31 cellular contexts compared by ENCODE assay signal in genomic region chr7:66905243-66905642, GRCh38. TPM values are rescaled to one million over a fixed set of nuclear protein-coding genes. Genes with fewer than 3 reads are reported as not detected.
DNase-seq lines count a peak whose midpoint lies in the region; ATAC-seq, FAIRE-seq and TF ChIP-seq lines count a peak whose summit lies in the region.
"Had no signal": no experiment of that assay in that cellular context is flagged by ENCODE, and none has a peak within 500 bp of the region (broad histone marks: within the 10 kb centered on the region; RNA-seq: fewer than 3 reads in every experiment).

No MANE protein-coding gene starts in this region.

- H2BK5ac ChIP-seq in IMR-90 (ENCODE audit: low read depth, low read length, poor library complexity, severe bottlenecking): no peak overlapping the region
- H2BK5ac ChIP-seq in H1 (ENCODE audit: low read depth, low read length): no peak overlapping the region

- H3F3A ChIP-seq in MM.1S (ENCODE audit: insufficient read depth, low read length): no peaks in the 10 kb centered on the region

- in situ Hi-C loops in IMR-90 (cut with MboI; ENCODE audit: low sequenced_read_pairs): no loop called here

- no peak overlapping the region for H3K14ac ChIP-seq in IMR-90 (replicated peaks; ENCODE audit: low read depth, low read length)
- no peak overlapping the region for H3K14ac ChIP-seq in H1 (ENCODE audit: insufficient read length)

- H4K20me1 ChIP-seq in IMR-90 (ENCODE audit: insufficient read depth, low read length): no peaks in the 10 kb centered on the region
- H4K20me1 ChIP-seq in H1 (replicated peaks in 1 of 2; ENCODE audit: control insufficient read depth in 1 of 2, insufficient read depth in 2 of 2, low read length in 2 of 2): peaks cover 0 to 2% of the 10 kb centered on the region in 2 experiments
- H4K20me1 ChIP-seq in MM.1S (ENCODE audit: insufficient read depth, low read length): no peaks in the 10 kb centered on the region

- CTCF ChIA-PET in IMR-90 (lab: Yijun Ruan, JAX) (no interaction called here), H1 (lab: Charles Lee; ENCODE audit: partially characterized antibody) (interaction anchor here (0.6 to 5.7 kb wide), 30 partner anchors 9 to 348 kb away, joined by 3 to 55 read pairs (median 4); partner anchors contain the start of gene TMEM248)

- peak overlapping the region; percentile 54 for H3K27ac Mint-ChIP-seq in activated T-cell treated with anti-CD3 and anti-CD28 coated beads, Interleukin-2, amount 50 U/mL, for 72 hours
- H3K27ac Mint-ChIP-seq in stimulated activated memory B cell treated with anti-CD40 and anti-IgM and Interleukin-4, amounts not matched to agents 10 μg/mL and 1 μg/mL and 100 μg/mL, for 72 hours: peak overlapping the region; percentile 12
- H3K27ac Mint-ChIP-seq: IgD-negative memory B cell had no signal

- no peak overlapping the region for H3K4me3 ChIP-seq in IMR-90 (ENCODE audit: insufficient read depth, low read depth, low read length)
- H3K4me3 ChIP-seq in H1 (ENCODE audit: extremely low read depth in 1 of 4, insufficient read depth in 2 of 4, low read depth in 3 of 4, low read length in 4 of 4): no peak overlapping the region
- no peak overlapping the region for H3K4me3 ChIP-seq in MM.1S (ENCODE audit: low read length)
- H3K4me3 ChIP-seq: A549, heart left ventricle, lung, mucosa of descending colon, prostate gland, thoracic aorta, vagina had no signal

- intact Hi-C loops in IMR-90 (cut with micrococcal nuclease): no loop called here

- H3K4me3 Mint-ChIP-seq in activated T-cell treated with anti-CD3 and anti-CD28 coated beads, Interleukin-2, amount 50 U/mL, for 72 hours: no peak overlapping the region
- H3K4me3 Mint-ChIP-seq in stimulated activated memory B cell treated with anti-CD40 and anti-IgM and Interleukin-4, amounts not matched to agents 10 μg/mL and 1 μg/mL and 100 μg/mL, for 72 hours: no peak overlapping the region
- H3K4me3 Mint-ChIP-seq: IgD-negative memory B cell; stimulated activated naive CD8-positive, alpha-beta T cell treated with anti-CD3 and anti-CD28 coated beads, Interleukin-15, Interleukin-2, amounts not matched to agents 100 ng/mL and 50 ng/mL, for 24 hours had no signal

- H2AK5ac ChIP-seq in IMR-90 (ENCODE audit: low read depth, low read length) (no peak overlapping the region), H1 (ENCODE audit: low read depth, low read length) (no peak overlapping the region)

- H3K9ac ChIP-seq in IMR-90 (ENCODE audit: low read depth, low read length) (no peak overlapping the region), H1 (replicated peaks in 1 of 4; ENCODE audit: extremely low read depth in 1 of 4, low read depth in 3 of 4, low read length in 3 of 4) (no peak overlapping the region), MM.1S (ENCODE audit: low read length) (no peak overlapping the region)

- H2BK12ac ChIP-seq in H1 (ENCODE audit: low read depth, low read length): no peak overlapping the region

- no peaks in the 10 kb centered on the region for H3K9me3 ChIP-seq in IMR-90 (ENCODE audit: control insufficient read depth, insufficient read depth, low read length)
- H3K9me3 ChIP-seq in H1 (ENCODE audit: insufficient read depth in 2 of 2, low read depth in 1 of 2, low read length in 1 of 2): no peaks in the 10 kb centered on the region
- no peaks in the 10 kb centered on the region for H3K9me3 ChIP-seq in MM.1S (replicated peaks; ENCODE audit: insufficient read depth, low read length)
- H3K9me3 ChIP-seq: A549, heart left ventricle, mucosa of descending colon, neutrophil, prostate gland, thoracic aorta, vagina had no signal

- BruUV-seq in IMR-90 (replicated peaks; lab: Mats Ljungman, UMichigan): no TSS peak

- H3K9me1 ChIP-seq in IMR-90 (ENCODE audit: insufficient read depth, low read length): no peaks in the 10 kb centered on the region

- H2AK9ac ChIP-seq in IMR-90 (replicated peaks; ENCODE audit: low read depth, low read length, poor library complexity): no peak overlapping the region

- H3K4ac ChIP-seq in IMR-90 (ENCODE audit: low read depth, low read length) (no peak overlapping the region), H1 (replicated peaks; ENCODE audit: insufficient read length, low read depth, low read length) (no peak overlapping the region)

- H3K56ac ChIP-seq in IMR-90 (ENCODE audit: extremely low read depth, insufficient read depth, low read length): no peak overlapping the region
- no peak overlapping the region for H3K56ac ChIP-seq in H1 (replicated peaks; ENCODE audit: insufficient read length, low read depth, low read length)

- TF ChIP-seq CTCF in IMR-90 (conservative IDR thresholded peaks at IDR 0.05; ENCODE audit: low read depth, low read length) (no peak), H1 (IDR thresholded peaks at IDR 0.05; ENCODE audit: control extremely low read depth in 1 of 3, insufficient read depth in 1 of 3, low read depth in 1 of 3, low read length in 3 of 3) (no peak), MM.1S (IDR thresholded peaks at IDR 0.05; ENCODE audit: low read length) (no peak)

- H3K23ac ChIP-seq in IMR-90 (ENCODE audit: low read depth, low read length) (no peak overlapping the region), H1 (ENCODE audit: insufficient read length) (no peak overlapping the region)

- no peaks in the 10 kb centered on the region for H3K4me1 ChIP-seq in IMR-90 (ENCODE audit: control insufficient read depth, insufficient read depth, low read length)
- no peaks in the 10 kb centered on the region for H3K4me1 ChIP-seq in H1 (replicated peaks in 1 of 4; ENCODE audit: control insufficient read depth in 3 of 4, insufficient read depth in 4 of 4, low read length in 3 of 4)
- no peaks in the 10 kb centered on the region for H3K4me1 ChIP-seq in MM.1S (ENCODE audit: low read length)
- H3K4me1 ChIP-seq: A549, heart left ventricle, prostate gland, vagina had no signal

- TF ChIP-seq EP300 in H1 (IDR thresholded peaks at IDR 0.05; ENCODE audit: borderline replicate concordance in 1 of 2, low read depth in 2 of 2, low read length in 2 of 2): no peak

- DNase-seq in activated T-cell treated with anti-CD3 and anti-CD28 coated beads, Interleukin-2, amount 50 U/mL, for 72 hours: no peak
- DNase-seq in activated T-cell treated with anti-CD3 and anti-CD28 coated beads for 4 hours (no peak), IMR-90 (no peak), H1 (ENCODE audit: low read depth in 1 of 2, low spot score in 2 of 2) (no peak), NCI-H2107 treated with DMSO at 0.1 percent for 48 hours (lab: John Stamatoyannopoulos, UW; ENCODE audit: unreplicated experiment) (no peak), MM.1S (no peak)
- DNase-seq: activated CD4-positive, CD25-positive, alpha-beta regulatory T cell; activated naive CD4-positive, alpha-beta T cell; AML-193; amniotic stem cell; brain microvascular endothelial cell; GOT3; heart left ventricle; mucosa of descending colon; NCI-H1417; NCI-H2029 treated with DMSO at 0.1 percent for 48 hours; NCI-H2227 treated with DMSO at 0.1 percent for 48 hours; NCI-H69; SIG-M5 had no signal

- H2BK15ac ChIP-seq in IMR-90 (ENCODE audit: low read depth, low read length) (no peak overlapping the region), H1 (ENCODE audit: low read length) (no peak overlapping the region)

- no peak for ATAC-seq in activated T-cell treated with anti-CD3 and anti-CD28 coated beads, Interleukin-2, amount 50 U/mL, for 72 hours (replicated peaks in 1 of 2)
- no peak for ATAC-seq in IMR-90 (ENCODE audit: low read depth)
- no peak for ATAC-seq in stimulated activated memory B cell treated with anti-CD40 and anti-IgM and Interleukin-4, amounts not matched to agents 10 μg/mL and 1 μg/mL and 100 μg/mL, for 72 hours
- no peak for ATAC-seq in HG03432 (IDR thresholded peaks at IDR 0.05; ENCODE audit: unreplicated experiment)
- ATAC-seq: heart left ventricle had no signal

- FAIRE-seq in H1 (lab: Jason Lieb, UNC): no peak
- FAIRE-seq: A549, G401.6, RCC 7860 had no signal

- peak overlapping the region; percentile 21 for H2AFZ ChIP-seq in IMR-90 (replicated peaks; ENCODE audit: low read length, poor library complexity)
- H2AFZ ChIP-seq in H1 (ENCODE audit: low read length): no peak overlapping the region
- H2AFZ ChIP-seq in MM.1S (ENCODE audit: low read length): no peak overlapping the region

- H4K91ac ChIP-seq in IMR-90 (ENCODE audit: insufficient read depth, low read depth, low read length) (no peak overlapping the region), H1 (replicated peaks; ENCODE audit: insufficient read length, low read length) (no peak overlapping the region)

- H3K36me3 ChIP-seq in IMR-90 (ENCODE audit: control insufficient read depth, insufficient read depth, low read length) (no peaks in the 10 kb centered on the region), H1 (ENCODE audit: control insufficient read depth in 2 of 4, insufficient read depth in 4 of 4, low read length in 3 of 4) (peaks cover 0 to 8% (median 0%) of the 10 kb centered on the region in 4 experiments; a peak in 2 of 8 replicates), MM.1S (replicated peaks; ENCODE audit: insufficient read depth, low read length) (no peaks in the 10 kb centered on the region)
- H3K36me3 ChIP-seq: brain microvascular endothelial cell, neutrophil, prostate gland, thoracic aorta, vagina had no signal

- WGBS in IMR-90 (ENCODE audit: extremely low coverage in 2 of 2, insufficient read length in 1 of 2), 2 experiments: 68% methylated on average over 5 of the region's 8 CpGs; no CpG with 5 or more reads in 1 of the 2 experiments
- 89% methylated on average over 8 of the region's 8 CpGs; no CpG with 5 or more reads in 1 of the 2 experiments for WGBS in H1 (ENCODE audit: extremely low coverage in 1 of 2, insufficient coverage in 1 of 2, insufficient read length in 1 of 2, insufficient replicate concordance in 2 of 2, low coverage in 1 of 2, low lambda C conversion rate in 2 of 2, missing lambda C conversion rate in 1 of 2), 2 experiments

- H3K23me2 ChIP-seq in H1 (ENCODE audit: low read depth, low read length): no peaks in the 10 kb centered on the region

- H3K79me2 ChIP-seq in H1 (ENCODE audit: control insufficient read depth in 1 of 2, insufficient read depth in 2 of 2, low read length in 2 of 2): no peaks in the 10 kb centered on the region
- no peaks in the 10 kb centered on the region for H3K79me2 ChIP-seq in MM.1S (ENCODE audit: low read length)

- H3K18ac ChIP-seq in IMR-90 (ENCODE audit: low read depth, low read length): no peak overlapping the region
- no peak overlapping the region for H3K18ac ChIP-seq in H1 (ENCODE audit: extremely low read depth, low read length)

- no peak for TF ChIP-seq POLR2A in IMR-90 (IDR thresholded peaks at IDR 0.05; ENCODE audit: low read depth, low read length)
- no peak for TF ChIP-seq POLR2A in H1 (IDR thresholded peaks at IDR 0.05; ENCODE audit: control extremely low read depth in 1 of 2, low read depth in 2 of 2, low read length in 2 of 2)

- no peaks in the 10 kb centered on the region for H3K9me2 ChIP-seq in MM.1S (replicated peaks; ENCODE audit: insufficient read depth, low read length)

- no peaks in the 10 kb centered on the region for H3K9me3 Mint-ChIP-seq in activated T-cell treated with anti-CD3 and anti-CD28 coated beads, Interleukin-2, amount 50 U/mL, for 72 hours
- H3K9me3 Mint-ChIP-seq in stimulated activated memory B cell treated with anti-CD40 and anti-IgM and Interleukin-4, amounts not matched to agents 10 μg/mL and 1 μg/mL and 100 μg/mL, for 72 hours: no peaks in the 10 kb centered on the region
- H3K9me3 Mint-ChIP-seq: IgD-negative memory B cell; stimulated activated naive CD8-positive, alpha-beta T cell treated with anti-CD3 and anti-CD28 coated beads, Interleukin-15, Interleukin-2, amounts not matched to agents 100 ng/mL and 50 ng/mL, for 24 hours had no signal

- no peaks in the 10 kb centered on the region for H3K79me1 ChIP-seq in IMR-90 (ENCODE audit: low read depth in 1 of 2, low read length in 2 of 2)
- no peaks in the 10 kb centered on the region for H3K79me1 ChIP-seq in H1 (ENCODE audit: low read depth, low read length)

- no peaks in the 10 kb centered on the region for H3K27me3 Mint-ChIP-seq in activated T-cell treated with anti-CD3 and anti-CD28 coated beads, Interleukin-2, amount 50 U/mL, for 72 hours (ENCODE audit: low read depth)
- H3K27me3 Mint-ChIP-seq in stimulated activated memory B cell treated with anti-CD40 and anti-IgM and Interleukin-4, amounts not matched to agents 10 μg/mL and 1 μg/mL and 100 μg/mL, for 72 hours: no peaks in the 10 kb centered on the region
- H3K27me3 Mint-ChIP-seq: IgD-negative memory B cell; stimulated activated naive CD8-positive, alpha-beta T cell treated with anti-CD3 and anti-CD28 coated beads, Interleukin-15, Interleukin-2, amounts not matched to agents 100 ng/mL and 50 ng/mL, for 24 hours had no signal

- no peak overlapping the region for H2BK20ac ChIP-seq in IMR-90 (ENCODE audit: low read depth, low read length)
- no peak overlapping the region for H2BK20ac ChIP-seq in H1 (ENCODE audit: low read length)

- H4K5ac ChIP-seq in IMR-90 (ENCODE audit: low read depth, low read length) (no peak overlapping the region), H1 (ENCODE audit: insufficient read length, low read depth, low read length) (no peak overlapping the region)

- dilution Hi-C loops in IMR-90 (cut with HindIII; ENCODE audit: low sequenced_read_pairs, unreplicated experiment): no loop called here

- POLR2A ChIA-PET in IMR-90 (lab: Charles Lee; ENCODE audit: unreplicated experiment): no interaction called here
- POLR2A ChIA-PET in H1 (lab: Charles Lee; ENCODE audit: partially characterized antibody): interaction anchor here (0.6 to 2.4 kb wide), 5 partner anchors 10 to 92 kb away, joined by 3 to 10 read pairs (median 3); no protein-coding TSS in a partner anchor

- H3K27ac ChIP-seq in IMR-90 (ENCODE audit: insufficient read depth, low read length) (no peak overlapping the region), H1 (ENCODE audit: low read depth, low read length) (peak overlapping the region; percentile 5; the same call in 1 of the 2 replicates), MM.1S (ENCODE audit: low read length) (no peak overlapping the region)
- H3K27ac ChIP-seq: A549, brain microvascular endothelial cell, heart left ventricle, neutrophil, prostate gland, thoracic aorta, vagina had no signal

- no peaks in the 10 kb centered on the region for H3K4me1 Mint-ChIP-seq in activated T-cell treated with anti-CD3 and anti-CD28 coated beads, Interleukin-2, amount 50 U/mL, for 72 hours (ENCODE audit: low read depth)
- no peaks in the 10 kb centered on the region for H3K4me1 Mint-ChIP-seq in stimulated activated memory B cell treated with anti-CD40 and anti-IgM and Interleukin-4, amounts not matched to agents 10 μg/mL and 1 μg/mL and 100 μg/mL, for 72 hours

- H3K4me2 ChIP-seq in IMR-90 (ENCODE audit: low read depth, low read length): no peak overlapping the region
- H3K4me2 ChIP-seq in H1 (ENCODE audit: insufficient read depth in 1 of 2, low read depth in 2 of 2, low read length in 2 of 2): no peak overlapping the region
- H3K4me2 ChIP-seq in MM.1S (ENCODE audit: low read depth, low read length): no peak overlapping the region
- H3K4me2 ChIP-seq: A549 had no signal

- H3K36me3 Mint-ChIP-seq in activated T-cell treated with anti-CD3 and anti-CD28 coated beads, Interleukin-2, amount 50 U/mL, for 72 hours (ENCODE audit: insufficient read depth in 2 of 2): peaks cover 0 to 3% of the 10 kb centered on the region in 2 donors
- peaks cover 6% of the 10 kb centered on the region for H3K36me3 Mint-ChIP-seq in stimulated activated memory B cell treated with anti-CD40 and anti-IgM and Interleukin-4, amounts not matched to agents 10 μg/mL and 1 μg/mL and 100 μg/mL, for 72 hours

- no peak overlapping the region for H2BK120ac ChIP-seq in IMR-90 (ENCODE audit: low read depth, low read length)
- no peak overlapping the region for H2BK120ac ChIP-seq in H1 (replicated peaks; ENCODE audit: low read depth, low read length)

- no peaks in the 10 kb centered on the region for H3K27me3 ChIP-seq in IMR-90 (ENCODE audit: control insufficient read depth, insufficient read depth, low read length)
- H3K27me3 ChIP-seq in H1 (replicated peaks in 1 of 4; ENCODE audit: control insufficient read depth in 3 of 4, extremely low read depth in 1 of 4, insufficient read depth in 3 of 4, low read length in 3 of 4): no peaks in the 10 kb centered on the region
- H3K27me3 ChIP-seq in MM.1S (replicated peaks; ENCODE audit: insufficient read depth, low read length): no peaks in the 10 kb centered on the region
- H3K27me3 ChIP-seq: brain microvascular endothelial cell, heart left ventricle, neutrophil, vagina had no signal

- no peak overlapping the region for H4K8ac ChIP-seq in IMR-90 (ENCODE audit: low read depth in 2 of 2, low read length in 2 of 2)
- no peak overlapping the region; the same call in 1 of the 2 replicates for H4K8ac ChIP-seq in H1 (ENCODE audit: extremely low read depth, insufficient read depth, low read length)

- TF ChIP-seq RAD21 in IMR-90 (IDR thresholded peaks at IDR 0.05; ENCODE audit: low read length) (no peak), H1 (IDR thresholded peaks at IDR 0.05 in 1 of 2, conservative IDR thresholded peaks at IDR 0.05 in 1 of 2; ENCODE audit: low read depth in 2 of 2, low read length in 2 of 2) (no peak)

RNA-seq across cellular contexts. Expression of gene TMEM248, which starts 15.8 kb away (rescaled TPM):
- total RNA-seq in activated T-cell treated with anti-CD3 and anti-CD28 coated beads, Interleukin-2, amount 50 U/mL, for 72 hours: 10 to 100 TPM; 71.4 to 83.8 TPM
- 103 and 117 TPM in 2 replicates for total RNA-seq in IMR-90 (2012; rRNA removed)
- polyA plus RNA-seq in IMR-90 (2012; rRNA removed) (175 and 195 TPM in 2 replicates), H1 (2011; rRNA removed) (126 and 150 TPM in 2 replicates)
- 44.3 and 164 TPM in 2 replicates for polyA plus RNA-seq in IMR-90 (2012; cell fraction: cytosol; rRNA removed)
- polyA plus RNA-seq in IMR-90 (2012; cell fraction: nucleus; rRNA removed; ENCODE audit: low replicate concordance): 73.8 and 84.2 TPM in 2 replicates
- 60.9 and 63.6 TPM in 2 replicates for total RNA-seq in H1 (2021; fragmentation: NEBNext Ultra II Directional; extraction: Animal tissue kit (Norgen Biotek cat#: 25700))
- 93.0 TPM for polyA plus RNA-seq in H1 (2011; cell fraction: cytosol; rRNA removed)
- polyA plus RNA-seq in H1 (2011; cell fraction: nucleus; rRNA removed): 143 TPM
- 43.0 to 53.7 TPM (median 47.5 TPM) in 4 replicates for polyA plus RNA-seq in H1 (2012, experiment 1 of 2)
- polyA plus RNA-seq in H1 (2012, experiment 2 of 2): 19.2 TPM
- polyA plus RNA-seq in H1 (2013, experiment 1 of 2): 55.1 TPM
- 71.2 TPM for polyA plus RNA-seq in H1 (2013, experiment 2 of 2)
- 170 and 199 TPM in 2 replicates for polyA minus RNA-seq in H1 (2011; rRNA and poly(A)+ RNA removed)
- 64.9 TPM for polyA minus RNA-seq in H1 (2011; cell fraction: cytosol; rRNA and poly(A)+ RNA removed)
- 50.8 TPM for polyA minus RNA-seq in H1 (2011; cell fraction: nucleus; rRNA and poly(A)+ RNA removed)
